In the genomic region with DNA sequence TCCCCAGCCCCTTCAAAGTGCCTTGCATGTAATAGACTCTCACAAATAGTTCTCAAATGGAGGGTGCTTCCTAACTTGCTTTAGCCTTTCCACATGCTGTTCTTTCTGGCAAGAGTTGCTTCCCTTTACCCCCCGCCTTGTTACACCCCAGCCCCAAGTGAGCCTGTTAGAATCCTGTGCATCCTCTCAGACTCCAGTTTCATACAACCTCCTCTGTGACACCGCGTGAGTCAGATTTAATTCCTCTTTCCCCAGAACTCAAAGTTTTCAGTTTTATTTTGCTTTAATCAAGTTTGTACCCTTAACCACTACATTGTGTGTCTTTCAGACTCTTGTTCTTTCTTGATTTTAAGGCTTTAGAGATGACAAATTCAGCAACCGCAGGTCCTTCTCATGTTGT, we compare ENCODE assay signal across 21 cellular contexts.
A peak's percentile ranks its signal among the peaks of the same experiment; 100 is the strongest.
DNase-seq lines count a peak whose midpoint lies in the region; ATAC-seq, FAIRE-seq and TF ChIP-seq lines count a peak whose summit lies in the region.
"Had no signal": no experiment of that assay in that cellular context is flagged by ENCODE, and none has a peak within 500 bp of the region (broad histone marks: within the 10 kb centered on the region; RNA-seq: fewer than 3 reads in every experiment).

No MANE protein-coding gene starts in this region.

- no peak for TF ChIP-seq RAD21 in GM12878 (IDR thresholded peaks at IDR 0.05; ENCODE audit: insufficient read depth, low read depth, low read length)

- BruUV-seq in GM12878 (replicated peaks; lab: Mats Ljungman, UMichigan) = no TSS peak

- H4K20me1 ChIP-seq in Loucy (ENCODE audit: insufficient read depth, low read length, poor library complexity, severe bottlenecking) = no peaks in the 10 kb centered on the region
- no peaks in the 10 kb centered on the region for H4K20me1 ChIP-seq in GM12878 (ENCODE audit: control insufficient read depth, insufficient read depth)

- H3K79me2 ChIP-seq in Loucy (ENCODE audit: insufficient read depth, low read length) (no peaks in the 10 kb centered on the region), GM12878 (ENCODE audit: control insufficient read depth, insufficient read depth, low read length) (no peaks in the 10 kb centered on the region)

- POLR2A ChIA-PET in GM12878 (lab: Charles Lee) = interaction anchor here (1.5 kb wide), 1 partner anchor 21 kb away, joined by 3 read pairs; no protein-coding TSS in a partner anchor

- WGBS in GM12878 (ENCODE audit: insufficient coverage, insufficient replicate concordance, low lambda C conversion rate, missing lambda C conversion rate) = 32% methylated on average over 4 of the region's 4 CpGs

- no peak overlapping the region for H3K9ac ChIP-seq in Loucy (ENCODE audit: low read depth, low read length, poor library complexity, severe bottlenecking)
- no peak overlapping the region for H3K9ac ChIP-seq in GM12878 (ENCODE audit: control insufficient read depth, insufficient read depth, low read length)

- RAD21 ChIA-PET in GM12878 (lab: Charles Lee; ENCODE audit: unreplicated experiment) = no interaction called here

- DNase-seq in Ammon's horn (ENCODE audit: low spot score) (peak; percentile 22), NOMO-1 (lab: John Stamatoyannopoulos, UW; ENCODE audit: unreplicated experiment in 2 of 2) (peak; percentile 7 to 62), GM12878 (ENCODE audit: low read depth, low spot score) (no peak), SJCRH30 (no peak), putamen (ENCODE audit: low spot score) (no peak), hepatic stellate cell (ENCODE audit: low spot score) (no peak), NCI-H1930 (lab: John Stamatoyannopoulos, UW) (no peak)
- DNase-seq: AML-193, DMS53, EL, GF-D8, H7, NCI-H187, NCI-H2107, NCI-H446 treated with DMSO at 0.1 percent for 48 hours, NCI-H526 treated with DMSO at 0.1 percent for 48 hours, OCI-M1 had no signal

- intact Hi-C loops in GM12878 (cut with micrococcal nuclease; ENCODE audit: unreplicated experiment) = no loop called here

- H3K27ac ChIP-seq in GM12878 (ENCODE audit: control insufficient read depth, insufficient read depth) (no peak overlapping the region), SJCRH30 (no peak overlapping the region)
- H3K27ac ChIP-seq: C4-2B had no signal

- in situ Hi-C loops in GM12878 (cut with MboI) = no loop called here

- H3K4me2 ChIP-seq in Loucy (ENCODE audit: low read depth, low read length, poor library complexity, severe bottlenecking) (no peak overlapping the region), GM12878 (ENCODE audit: control insufficient read depth, insufficient read depth) (0 out of 2 replicates have a peak overlapping the region, but pooled peaks have one; percentile 2)

- peak; percentile 34 for ATAC-seq in GM12878

- H3K4me1 ChIP-seq in Loucy (ENCODE audit: insufficient read depth, low read length, poor library complexity, severe bottlenecking) (peaks cover 13% of the 10 kb centered on the region), GM12878 (ENCODE audit: control insufficient read depth, insufficient read depth, low read length) (no peaks in the 10 kb centered on the region), SJCRH30 (no peaks in the 10 kb centered on the region)

- H2AFZ ChIP-seq in Loucy (ENCODE audit: low read length) (peak overlapping the region; percentile 5; the same call in 1 of the 2 replicates), GM12878 (ENCODE audit: control insufficient read depth, low read depth, low read length) (no peak overlapping the region)

- H3K36me3 ChIP-seq in Loucy (ENCODE audit: insufficient read depth, low read length) (no peaks in the 10 kb centered on the region), GM12878 (ENCODE audit: control insufficient read depth in 2 of 2, insufficient read depth in 2 of 2, low read length in 1 of 2) (no peaks in the 10 kb centered on the region), SJCRH30 (no peaks in the 10 kb centered on the region)

- SMC1A ChIA-PET in GM12878 (lab: Charles Lee; ENCODE audit: uncharacterized antibody, unreplicated experiment) = interaction anchor here (2.2 kb wide), 2 partner anchors 9 to 26 kb away, joined by 5 to 6 read pairs; no protein-coding TSS in a partner anchor

- FAIRE-seq in GM12878 (lab: Jason Lieb, UNC) = peak; percentile 23
- FAIRE-seq: D721Med, RCC 7860 had no signal

- TF ChIP-seq POLR2A in GM12878 (IDR thresholded peaks at IDR 0.05; ENCODE audit: low read depth, low read length) = no peak

- no peaks in the 10 kb centered on the region for H3K9me3 ChIP-seq in Loucy (ENCODE audit: insufficient read depth, low read depth, low read length)
- H3K9me3 ChIP-seq in GM12878 (replicated peaks; ENCODE audit: control insufficient read depth, insufficient read depth, low read length) = no peaks in the 10 kb centered on the region; the same call in 2 of the 3 replicates
- H3K9me3 ChIP-seq in SJCRH30 (replicated peaks) = peaks cover 18% of the 10 kb centered on the region

- no peaks in the 10 kb centered on the region for H3F3A ChIP-seq in Loucy (ENCODE audit: low read depth)

- TF ChIP-seq EP300 in GM12878 (IDR thresholded peaks at IDR 0.05; ENCODE audit: borderline replicate concordance in 1 of 2, control insufficient read depth in 1 of 2, low read depth in 2 of 2, low read length in 2 of 2) = no peak

- H3K27me3 ChIP-seq in Loucy (ENCODE audit: insufficient read depth, low read length, poor library complexity, severe bottlenecking) = no peaks in the 10 kb centered on the region
- H3K27me3 ChIP-seq in GM12878 (replicated peaks in 1 of 2; ENCODE audit: control insufficient read depth in 2 of 2, insufficient read depth in 2 of 2, low read length in 1 of 2) = no peaks in the 10 kb centered on the region
- no peaks in the 10 kb centered on the region for H3K27me3 ChIP-seq in SJCRH30

- TF ChIP-seq CTCF in Loucy (conservative IDR thresholded peaks at IDR 0.05; ENCODE audit: low read length) (no peak), GM12878 (IDR thresholded peaks at IDR 0.05 in 2 of 3, conservative IDR thresholded peaks at IDR 0.05 in 1 of 3; ENCODE audit: control insufficient read depth in 2 of 3, extremely low read depth in 1 of 3, insufficient read depth in 1 of 3, low read depth in 3 of 3, low read length in 3 of 3) (no peak)

- no peaks in the 10 kb centered on the region for H3K9me2 ChIP-seq in Loucy (replicated peaks; ENCODE audit: low read depth, low read length)

- H3K4me3 ChIP-seq in Loucy (ENCODE audit: low read length, poor library complexity, severe bottlenecking) (no peak overlapping the region), GM12878 (no peak overlapping the region), SJCRH30 (no peak overlapping the region)

- CTCF ChIA-PET in GM12878 (lab: Yijun Ruan, JAX) = interaction anchor here (1.8 kb wide), 1 partner anchor 119 kb away, joined by 4 read pairs; no protein-coding TSS in a partner anchor

TF ChIP-seq in GM12878, 131 proteins besides CTCF, POLR2A, EP300 and RAD21 (continues in another document):
- TF ChIP-seq WRNIP1 (IDR thresholded peaks at IDR 0.05; ENCODE audit: borderline replicate concordance, low read depth, low read length) (no peak), SUZ12 (IDR thresholded peaks at IDR 0.05; ENCODE audit: unreplicated experiment) (no peak), IRF4 (IDR thresholded peaks at IDR 0.05; ENCODE audit: low read depth, low read length) (no peak), TBL1XR1 (IDR thresholded peaks at IDR 0.05; ENCODE audit: low read depth, low read length) (no peak), NR2F1 (conservative IDR thresholded peaks at IDR 0.05) (no peak), TARDBP (IDR thresholded peaks at IDR 0.05; ENCODE audit: borderline replicate concordance) (no peak), KAT2A (conservative IDR thresholded peaks at IDR 0.05; ENCODE audit: control insufficient read depth, low read depth, low read length) (no peak), FOXM1 (IDR thresholded peaks at IDR 0.05; ENCODE audit: low read depth, low read length) (no peak), BMI1 (IDR thresholded peaks at IDR 0.05; ENCODE audit: borderline replicate concordance) (no peak), TCF12 (IDR thresholded peaks at IDR 0.05; ENCODE audit: low read depth, low read length) (no peak)
- TF ChIP-seq, protein P1, sequence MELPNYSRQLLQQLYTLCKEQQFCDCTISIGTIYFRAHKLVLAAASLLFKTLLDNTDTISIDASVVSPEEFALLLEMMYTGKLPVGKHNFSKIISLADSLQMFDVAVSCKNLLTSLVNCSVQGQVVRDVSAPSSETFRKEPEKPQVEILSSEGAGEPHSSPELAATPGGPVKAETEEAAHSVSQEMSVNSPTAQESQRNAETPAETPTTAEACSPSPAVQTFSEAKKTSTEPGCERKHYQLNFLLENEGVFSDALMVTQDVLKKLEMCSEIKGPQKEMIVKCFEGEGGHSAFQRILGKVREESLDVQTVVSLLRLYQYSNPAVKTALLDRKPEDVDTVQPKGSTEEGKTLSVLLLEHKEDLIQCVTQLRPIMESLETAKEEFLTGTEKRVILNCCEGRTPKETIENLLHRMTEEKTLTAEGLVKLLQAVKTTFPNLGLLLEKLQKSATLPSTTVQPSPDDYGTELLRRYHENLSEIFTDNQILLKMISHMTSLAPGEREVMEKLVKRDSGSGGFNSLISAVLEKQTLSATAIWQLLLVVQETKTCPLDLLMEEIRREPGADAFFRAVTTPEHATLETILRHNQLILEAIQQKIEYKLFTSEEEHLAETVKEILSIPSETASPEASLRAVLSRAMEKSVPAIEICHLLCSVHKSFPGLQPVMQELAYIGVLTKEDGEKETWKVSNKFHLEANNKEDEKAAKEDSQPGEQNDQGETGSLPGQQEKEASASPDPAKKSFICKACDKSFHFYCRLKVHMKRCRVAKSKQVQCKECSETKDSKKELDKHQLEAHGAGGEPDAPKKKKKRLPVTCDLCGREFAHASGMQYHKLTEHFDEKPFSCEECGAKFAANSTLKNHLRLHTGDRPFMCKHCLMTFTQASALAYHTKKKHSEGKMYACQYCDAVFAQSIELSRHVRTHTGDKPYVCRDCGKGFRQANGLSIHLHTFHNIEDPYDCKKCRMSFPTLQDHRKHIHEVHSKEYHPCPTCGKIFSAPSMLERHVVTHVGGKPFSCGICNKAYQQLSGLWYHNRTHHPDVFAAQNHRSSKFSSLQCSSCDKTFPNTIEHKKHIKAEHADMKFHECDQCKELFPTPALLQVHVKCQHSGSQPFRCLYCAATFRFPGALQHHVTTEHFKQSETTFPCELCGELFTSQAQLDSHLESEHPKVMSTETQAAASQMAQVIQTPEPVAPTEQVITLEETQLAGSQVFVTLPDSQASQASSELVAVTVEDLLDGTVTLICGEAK (IDR thresholded peaks at IDR 0.05; ENCODE audit: borderline replicate concordance) = no peak
- TF ChIP-seq, protein P2, sequence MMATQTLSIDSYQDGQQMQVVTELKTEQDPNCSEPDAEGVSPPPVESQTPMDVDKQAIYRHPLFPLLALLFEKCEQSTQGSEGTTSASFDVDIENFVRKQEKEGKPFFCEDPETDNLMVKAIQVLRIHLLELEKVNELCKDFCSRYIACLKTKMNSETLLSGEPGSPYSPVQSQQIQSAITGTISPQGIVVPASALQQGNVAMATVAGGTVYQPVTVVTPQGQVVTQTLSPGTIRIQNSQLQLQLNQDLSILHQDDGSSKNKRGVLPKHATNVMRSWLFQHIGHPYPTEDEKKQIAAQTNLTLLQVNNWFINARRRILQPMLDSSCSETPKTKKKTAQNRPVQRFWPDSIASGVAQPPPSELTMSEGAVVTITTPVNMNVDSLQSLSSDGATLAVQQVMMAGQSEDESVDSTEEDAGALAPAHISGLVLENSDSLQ (IDR thresholded peaks at IDR 0.05) = no peak

Comparison
In these comparisons a context has a peak if more than half of its experiments do, and no peak if none do; other contexts are left out.
1. DNase-seq: peak in Ammon's horn (single experiment) and NOMO-1 (2 of 2); none in GM12878 (single experiment), SJCRH30 (0 of 2), putamen (single experiment), hepatic stellate cell (single experiment) and NCI-H1930 (0 of 2).